Comparison of ENCODE assay signal across 8 cellular contexts in genomic region chr1:183024352-183025337, GRCh38. TPM values are rescaled to one million over a fixed set of nuclear protein-coding genes. Genes with fewer than 3 reads are reported as not detected.
DNase-seq lines count a peak whose midpoint lies in the region; ATAC-seq and TF ChIP-seq lines count a peak whose summit lies in the region.

No MANE protein-coding gene starts in this region.

- H3K4me3 Mint-ChIP-seq in T-helper 2 cell treated with Interferon-gamma antibody and Interleukin-4, amounts not matched to agents 5 μg/mL and 100 μg/mL, for 36 hours: peak overlapping the region; percentile 71

- H3K9me3 ChIP-seq in SK-N-MC (ENCODE audit: low read depth, low read length): no peaks in the 10 kb centered on the region
- H3K9me3 ChIP-seq in gastrocnemius medialis: no peaks in the 10 kb centered on the region

- intact Hi-C loops in gastrocnemius medialis (cut with DNase I; ENCODE audit: low total_unique reads): loop anchor here (1.0 to 5.0 kb wide), 2 partner anchors 62 to 448 kb away; partner anchors contain the start of gene SMG7

- TF ChIP-seq CTCF in fibroblast of pulmonary artery (IDR thresholded peaks at IDR 0.05; ENCODE audit: low read length, missing control alignments) (no peak), gastrocnemius medialis (IDR thresholded peaks at IDR 0.05 in 4 of 5, conservative IDR thresholded peaks at IDR 0.05 in 1 of 5) (no peak)

- ATAC-seq in gastrocnemius medialis (no peak), HG03571 (IDR thresholded peaks at IDR 0.05; ENCODE audit: unreplicated experiment) (no peak)

- H3K27me3 ChIP-seq in gastrocnemius medialis: no peaks in the 10 kb centered on the region

- H3K36me3 ChIP-seq in SK-N-MC (ENCODE audit: insufficient read depth, low read length): no peaks in the 10 kb centered on the region
- H3K36me3 ChIP-seq in gastrocnemius medialis: no peaks in the 10 kb centered on the region

- no peaks in the 10 kb centered on the region for H3K36me3 Mint-ChIP-seq in T-helper 2 cell treated with Interferon-gamma antibody and Interleukin-4, amounts not matched to agents 5 μg/mL and 100 μg/mL, for 36 hours (ENCODE audit: low read depth)

- H3K27ac Mint-ChIP-seq in T-helper 2 cell treated with Interferon-gamma antibody and Interleukin-4, amounts not matched to agents 5 μg/mL and 100 μg/mL, for 36 hours: no peak overlapping the region

- peaks cover 9% of the 10 kb centered on the region for H3K4me1 Mint-ChIP-seq in T-helper 2 cell treated with Interferon-gamma antibody and Interleukin-4, amounts not matched to agents 5 μg/mL and 100 μg/mL, for 36 hours (ENCODE audit: low read depth)

- peaks cover 48 to 65% of the 10 kb centered on the region in 2 donors for H3K4me1 ChIP-seq in gastrocnemius medialis

- H3K9ac ChIP-seq in SK-N-MC (ENCODE audit: insufficient read length): peak overlapping the region; percentile 76

- TF ChIP-seq POLR2A in gastrocnemius medialis (IDR thresholded peaks at IDR 0.05): no peak

- H3K27me3 Mint-ChIP-seq in T-helper 2 cell treated with Interferon-gamma antibody and Interleukin-4, amounts not matched to agents 5 μg/mL and 100 μg/mL, for 36 hours (ENCODE audit: low read depth): peaks cover 79% of the 10 kb centered on the region

- DNase-seq in T-helper 2 cell treated with Interferon-gamma antibody and Interleukin-4, amounts not matched to agents 5 μg/mL and 100 μg/mL, for 36 hours (ENCODE audit: low spot score): no peak
- DNase-seq in T-helper 2 cell (no peak), SK-N-MC (ENCODE audit: low read depth, low spot score) (no peak), fibroblast of pulmonary artery (ENCODE audit: low read depth) (peak; percentile 43), gastrocnemius medialis (no peak), amniotic stem cell (lab: John Stamatoyannopoulos, UW) (no peak), NCI-H1436 (lab: John Stamatoyannopoulos, UW) (no peak)

- H3K27ac ChIP-seq in SK-N-MC (no peak overlapping the region), gastrocnemius medialis (peak overlapping the region; percentile 94 to 100 (median 98))

- peak overlapping the region; percentile 82 for H3K4me3 ChIP-seq in SK-N-MC
- peak overlapping the region; percentile 82 for H3K4me3 ChIP-seq in fibroblast of pulmonary artery (replicated peaks; ENCODE audit: low read depth, low read length)
- H3K4me3 ChIP-seq in gastrocnemius medialis: peak overlapping the region; percentile 76 to 91 (median 85)

- in situ Hi-C loops in gastrocnemius medialis (cut with MboI; ENCODE audit: low sequenced_read_pairs in 4 of 4): loop anchor here in 1 of 4 donors (10.0 kb wide), 1 partner anchor 60 kb away; no protein-coding TSS in a partner anchor

- H3K9me3 Mint-ChIP-seq in T-helper 2 cell treated with Interferon-gamma antibody and Interleukin-4, amounts not matched to agents 5 μg/mL and 100 μg/mL, for 36 hours: no peaks in the 10 kb centered on the region

RNA-seq across cellular contexts. Expression of gene LAMC1, which starts 1.4 kb away (rescaled TPM):
- 100 to 1,000 TPM in 3 of 4 donors, 10 to 100 TPM in 1; 96.1 to 161 (median 135) TPM for total RNA-seq in gastrocnemius medialis
